ENCODE assay signal across 9 cellular contexts in genomic region chr16:67431077-67431804, GRCh38. TPM values are rescaled to one million over a fixed set of nuclear protein-coding genes. Genes with fewer than 3 reads are reported as not detected.
DNase-seq lines count a peak whose midpoint lies in the region; ATAC-seq, FAIRE-seq and TF ChIP-seq lines count a peak whose summit lies in the region.
"Had no signal": no experiment of that assay in that cellular context is flagged by ENCODE, and none has a peak within 500 bp of the region (broad histone marks: within the 10 kb centered on the region; RNA-seq: fewer than 3 reads in every experiment).

Gene HSD11B2, plus strand, starts transcription at chr16:67431121. Its CDS starts 128 bp downstream, at chr16:67431249.

- no peak for FAIRE-seq in urothelium cell line (lab: Jason Lieb, UNC)

- H3K27me3 ChIP-seq in Karpas-422 (ENCODE audit: low read length) (no peaks in the 10 kb centered on the region), esophagus muscularis mucosa (peaks cover 0 to 39% (median 0%) of the 10 kb centered on the region in 4 donors), muscle layer of duodenum (ENCODE audit: low read depth, low read length) (no peaks in the 10 kb centered on the region)

- H3K9me2 ChIP-seq in Karpas-422 (replicated peaks; ENCODE audit: insufficient read depth, low read length), result no peaks in the 10 kb centered on the region

- no peak within 1 kb of the TSS for H3K27ac Mint-ChIP-seq in activated CD4-positive, alpha-beta memory T cell treated with anti-CD3 and anti-CD28 coated beads, Interleukin-2, amount 10 ng/mL, durations not matched to agents 7 days and 5 days

- peak within 1 kb of the TSS; percentile 52; the same call in 1 of the 2 replicates for H3K4me3 ChIP-seq in Karpas-422 (ENCODE audit: low read length)
- H3K4me3 ChIP-seq in esophagus muscularis mucosa, result peak within 1 kb of the TSS; percentile 56 to 66 (median 59)
- H3K4me3 ChIP-seq in muscle layer of duodenum (ENCODE audit: low read depth in 1 of 2, low read length in 2 of 2), result peak within 1 kb of the TSS; percentile 49 to 63

- 6% methylated on average over 8 of the region's 79 CpGs for WGBS in esophagus muscularis mucosa

- no peaks in the 10 kb centered on the region for H3K9me3 Mint-ChIP-seq in activated CD4-positive, alpha-beta memory T cell treated with anti-CD3 and anti-CD28 coated beads, Interleukin-2, amount 10 ng/mL, durations not matched to agents 7 days and 5 days

- TF ChIP-seq EP300 in esophagus muscularis mucosa (IDR thresholded peaks at IDR 0.05), result no peak

- H3K9ac ChIP-seq in Karpas-422 (ENCODE audit: low read length), result peak within 1 kb of the TSS; percentile 33

- DNase-seq in DMS79 treated with DMSO at 0.1 percent for 48 hours (lab: John Stamatoyannopoulos, UW) (peak; percentile 22), Karpas-422 (peak; percentile 60), esophagus muscularis mucosa (ENCODE audit: extremely low spot score) (no peak), urothelium cell line (ENCODE audit: low spot score) (peak; percentile 89), NCI-H2107 (lab: John Stamatoyannopoulos, UW) (no peak)
- DNase-seq in activated CD4-positive, alpha-beta memory T cell treated with anti-CD3 and anti-CD28 coated beads, Interleukin-2, amount 10 ng/mL, durations not matched to agents 7 days and 5 days, result peak; percentile 28

- H2AFZ ChIP-seq in Karpas-422 (ENCODE audit: low read length), result peak within 1 kb of the TSS; percentile 71; the same call in 1 of the 2 replicates

- peak in 2 of 3 experiments; percentile 13 to 15 for TF ChIP-seq CTCF in esophagus muscularis mucosa (IDR thresholded peaks at IDR 0.05)

- H3K4me1 ChIP-seq in Karpas-422 (ENCODE audit: low read length) (peaks cover 6% of the 10 kb centered on the region), esophagus muscularis mucosa (peaks cover 10 to 43% (median 30%) of the 10 kb centered on the region in 4 donors), muscle layer of duodenum (ENCODE audit: control insufficient read depth in 1 of 2, insufficient read depth in 2 of 2, low read length in 2 of 2) (peaks cover 0 to 21% of the 10 kb centered on the region in 2 donors)

- CTCF ChIA-PET in activated CD4-positive, alpha-beta memory T cell treated with anti-CD3 and anti-CD28 coated beads, Interleukin-2, amount 10 ng/mL, durations not matched to agents 7 days and 5 days (lab: Charles Lee), result interaction anchor here (0.6 to 0.8 kb wide), 2 partner anchors 63 to 130 kb away, joined by 3 read pairs; no protein-coding TSS in a partner anchor

- no peaks in the 10 kb centered on the region for H3K36me3 ChIP-seq in Karpas-422 (ENCODE audit: insufficient read depth, low read length)
- H3K36me3 ChIP-seq in esophagus muscularis mucosa, result peaks cover 0 to 12% (median 5%) of the 10 kb centered on the region in 4 donors
- no peaks in the 10 kb centered on the region for H3K36me3 ChIP-seq in muscle layer of duodenum (ENCODE audit: control insufficient read depth in 1 of 2, insufficient read depth in 2 of 2, low read length in 2 of 2)

- peak within 1 kb of the TSS; percentile 72 for H3K4me3 Mint-ChIP-seq in activated CD4-positive, alpha-beta memory T cell treated with anti-CD3 and anti-CD28 coated beads, Interleukin-2, amount 10 ng/mL, durations not matched to agents 7 days and 5 days

- ATAC-seq in GM19467 (IDR thresholded peaks at IDR 0.05; ENCODE audit: unreplicated experiment), result no peak

- POLR2A ChIA-PET in activated CD4-positive, alpha-beta memory T cell treated with anti-CD3 and anti-CD28 coated beads, Interleukin-2, amount 10 ng/mL, durations not matched to agents 7 days and 5 days (lab: Charles Lee), result no interaction called here

- peaks cover 44% of the 10 kb centered on the region for H3K27me3 Mint-ChIP-seq in activated CD4-positive, alpha-beta memory T cell treated with anti-CD3 and anti-CD28 coated beads, Interleukin-2, amount 10 ng/mL, durations not matched to agents 7 days and 5 days

- peaks cover 7% of the 10 kb centered on the region for H3K4me1 Mint-ChIP-seq in activated CD4-positive, alpha-beta memory T cell treated with anti-CD3 and anti-CD28 coated beads, Interleukin-2, amount 10 ng/mL, durations not matched to agents 7 days and 5 days

- H3K4me2 ChIP-seq in Karpas-422 (ENCODE audit: low read depth, low read length, poor library complexity, severe bottlenecking), result peak within 1 kb of the TSS; percentile 67

- 0 out of 2 replicates have a peak, but pooled peaks cover 4% of the 10 kb centered on the region for H4K20me1 ChIP-seq in Karpas-422 (ENCODE audit: insufficient read depth, low read depth, low read length)

- intact Hi-C loops in esophagus muscularis mucosa (cut with DNase I), result no loop called here

- no peak for TF ChIP-seq POLR2A in esophagus muscularis mucosa (IDR thresholded peaks at IDR 0.05; ENCODE audit: low read depth)

- H3K36me3 Mint-ChIP-seq in activated CD4-positive, alpha-beta memory T cell treated with anti-CD3 and anti-CD28 coated beads, Interleukin-2, amount 10 ng/mL, durations not matched to agents 7 days and 5 days (ENCODE audit: low read depth), result peaks cover 2% of the 10 kb centered on the region

- no peaks in the 10 kb centered on the region for H3K79me2 ChIP-seq in Karpas-422 (ENCODE audit: low read length)

- no peaks in the 10 kb centered on the region for H3K9me3 ChIP-seq in Karpas-422 (ENCODE audit: low read length)
- H3K9me3 ChIP-seq in esophagus muscularis mucosa, result no peaks in the 10 kb centered on the region
- H3K9me3 ChIP-seq in muscle layer of duodenum (ENCODE audit: control insufficient read depth in 1 of 2, low read length in 2 of 2), result no peaks in the 10 kb centered on the region

- H3K27ac ChIP-seq in Karpas-422 (ENCODE audit: low read length) (no peak within 1 kb of the TSS), esophagus muscularis mucosa (replicated peaks in 1 of 4) (peak within 1 kb of the TSS in 3 of 4 donors; percentile 36 to 53 (median 52)), muscle layer of duodenum (ENCODE audit: low read length) (peak within 1 kb of the TSS; percentile 74)

RNA-seq across cellular contexts. Expression of gene HSD11B2, which starts in this region (rescaled TPM):
- not detected in 2 replicates for total RNA-seq in Karpas-422 (2014; rRNA removed; shearing (Covaris generic); ENCODE audit: low replicate concordance)
- total RNA-seq in activated CD4-positive, alpha-beta memory T cell treated with anti-CD3 and anti-CD28 coated beads, Interleukin-2, amount 10 ng/mL, durations not matched to agents 7 days and 5 days, result not detected
- total RNA-seq in esophagus muscularis mucosa, result 1 to 10 TPM in 2 of 4 donors, under 1 TPM in 1, not detected in 1; 0.42 to 2.2 (median 1.1) TPM
- total RNA-seq: temporal lobe had no signal

Comparison
In these comparisons a context has a peak if more than half of its experiments do, and no peak if none do; other contexts are left out.
1. Peak in DNase-seq, H3K4me3 ChIP-seq, H3K9ac ChIP-seq and H3K4me2 ChIP-seq in Karpas-422; RNA of the gene not detected or under 1 TPM.
2. Peak in DNase-seq in activated CD4-positive, alpha-beta memory T cell treated with anti-CD3 and anti-CD28 coated beads, Interleukin-2, amount 10 ng/mL, durations not matched to agents 7 days and 5 days; RNA of the gene not detected or under 1 TPM.
3. DNase-seq: peak in DMS79 treated with DMSO at 0.1 percent for 48 hours (single experiment) and urothelium cell line (single experiment); none in esophagus muscularis mucosa (single experiment) and NCI-H2107 (single experiment).
4. Peak in every context shown above with its lines, with median percentiles within 50 percentile points of each other: H3K4me3 ChIP-seq.